ENCODE assay signal across 9 cellular contexts in genomic region chr17:60598001-60598736, GRCh38. TPM values are rescaled to one million over a fixed set of nuclear protein-coding genes. Genes with fewer than 3 reads are reported as not detected.
DNase-seq lines count a peak whose midpoint lies in the region; ATAC-seq and TF ChIP-seq lines count a peak whose summit lies in the region.
"Had no signal": no experiment of that assay in that cellular context is flagged by ENCODE, and none has a peak within 500 bp of the region (broad histone marks: within the 10 kb centered on the region; RNA-seq: fewer than 3 reads in every experiment).

No MANE protein-coding gene starts in this region.

- intact Hi-C loops in CD4-positive, alpha-beta memory T cell (cut with micrococcal nuclease): no loop called here
- intact Hi-C loops in activated CD4-positive, alpha-beta memory T cell treated with anti-CD3 and anti-CD28 coated beads for 36 hours (cut with micrococcal nuclease): no loop called here
- intact Hi-C loops in natural killer cell (cut with micrococcal nuclease): no loop called here
- intact Hi-C loops in sciatic nerve (cut with DNase I): no loop called here

- H3K9me3 ChIP-seq in CD4-positive, alpha-beta memory T cell (ENCODE audit: control insufficient read depth in 1 of 2, low read length in 2 of 2): no peaks in the 10 kb centered on the region

- no peak for TF ChIP-seq CTCF in natural killer cell (IDR thresholded peaks at IDR 0.05)

- peak overlapping the region; percentile 11 to 70 (median 62) for H3K4me3 Mint-ChIP-seq in CD4-positive, alpha-beta memory T cell
- peak overlapping the region; percentile 71 to 96 (median 78) for H3K4me3 Mint-ChIP-seq in IgD-negative memory B cell
- H3K4me3 Mint-ChIP-seq in activated CD4-positive, alpha-beta memory T cell treated with anti-CD3 and anti-CD28 coated beads for 36 hours: peak overlapping the region; percentile 24
- H3K4me3 Mint-ChIP-seq in natural killer cell: peak overlapping the region; percentile 51

- H3K27ac Mint-ChIP-seq in CD4-positive, alpha-beta memory T cell: peak overlapping the region in 6 of 7 donors; percentile 1 to 83 (median 36)
- H3K27ac Mint-ChIP-seq in IgD-negative memory B cell: peak overlapping the region in 2 of 3 donors; percentile 4 to 26
- H3K27ac Mint-ChIP-seq in activated CD4-positive, alpha-beta memory T cell treated with anti-CD3 and anti-CD28 coated beads for 36 hours: no peak overlapping the region
- H3K27ac Mint-ChIP-seq in natural killer cell: peak overlapping the region in 1 of 2 donors; percentile 12

- peaks cover 0 to 2% (median 0%) of the 10 kb centered on the region in 8 donors for H3K9me3 Mint-ChIP-seq in CD4-positive, alpha-beta memory T cell
- H3K9me3 Mint-ChIP-seq in IgD-negative memory B cell (no peaks in the 10 kb centered on the region), natural killer cell (no peaks in the 10 kb centered on the region)
- no peaks in the 10 kb centered on the region for H3K9me3 Mint-ChIP-seq in activated CD4-positive, alpha-beta memory T cell treated with anti-CD3 and anti-CD28 coated beads for 36 hours

- no peak for ATAC-seq in natural killer cell
- no peak for ATAC-seq in HG03159 (IDR thresholded peaks at IDR 0.05; ENCODE audit: unreplicated experiment)
- no peak for ATAC-seq in GM19395 (IDR thresholded peaks at IDR 0.05; ENCODE audit: unreplicated experiment)
- ATAC-seq in GM21515 (IDR thresholded peaks at IDR 0.05; ENCODE audit: unreplicated experiment): no peak
- no peak for ATAC-seq in sciatic nerve

- H3K4me1 Mint-ChIP-seq in CD4-positive, alpha-beta memory T cell: peaks cover 15 to 43% (median 27%) of the 10 kb centered on the region in 4 donors
- H3K4me1 Mint-ChIP-seq in IgD-negative memory B cell (peaks cover 15 to 24% (median 24%) of the 10 kb centered on the region in 3 donors), natural killer cell (peaks cover 33 to 41% of the 10 kb centered on the region in 2 donors)
- H3K4me1 Mint-ChIP-seq in activated CD4-positive, alpha-beta memory T cell treated with anti-CD3 and anti-CD28 coated beads for 36 hours (ENCODE audit: low read depth): peaks cover 22% of the 10 kb centered on the region

- no peak for DNase-seq in CD4-positive, alpha-beta memory T cell
- no peak for DNase-seq in activated CD4-positive, alpha-beta memory T cell treated with anti-CD3 and anti-CD28 coated beads for 36 hours
- DNase-seq in natural killer cell (no peak), sciatic nerve (ENCODE audit: low spot score) (no peak)
- DNase-seq: activated CD4-positive, alpha-beta T cell treated with anti-CD3 and anti-CD28 coated beads, Interleukin-2, amount 50 U/mL, for 4 hours had no signal

- H3K36me3 Mint-ChIP-seq in CD4-positive, alpha-beta memory T cell: peaks cover 0 to 17% of the 10 kb centered on the region in 2 donors
- H3K36me3 Mint-ChIP-seq in IgD-negative memory B cell: peaks cover 2% of the 10 kb centered on the region
- peaks cover 4% of the 10 kb centered on the region for H3K36me3 Mint-ChIP-seq in activated CD4-positive, alpha-beta memory T cell treated with anti-CD3 and anti-CD28 coated beads for 36 hours
- H3K36me3 Mint-ChIP-seq in natural killer cell: no peaks in the 10 kb centered on the region

- POLR2A ChIA-PET in CD4-positive, alpha-beta memory T cell (lab: Charles Lee; ENCODE audit: partially characterized antibody): interaction anchor here (0.8 kb wide), 1 partner anchor 179 kb away, joined by 3 read pairs; no protein-coding TSS in a partner anchor
- POLR2A ChIA-PET in activated CD4-positive, alpha-beta memory T cell treated with anti-CD3 and anti-CD28 coated beads for 36 hours (lab: Charles Lee): interaction anchor here (0.7 to 1.3 kb wide), 2 partner anchors 19 to 27 kb away, joined by 3 to 4 read pairs; no protein-coding TSS in a partner anchor

- H3K27me3 ChIP-seq in CD4-positive, alpha-beta memory T cell (ENCODE audit: insufficient read depth, low read length): no peaks in the 10 kb centered on the region

- H3K4me1 ChIP-seq in CD4-positive, alpha-beta memory T cell (ENCODE audit: insufficient read depth, low read length): peaks cover 21% of the 10 kb centered on the region

- CTCF ChIA-PET in CD4-positive, alpha-beta memory T cell (lab: Charles Lee; ENCODE audit: partially characterized antibody): interaction anchor here (1.0 to 4.1 kb wide), 2 partner anchors 30 to 40 kb away, joined by 3 to 18 read pairs; no protein-coding TSS in a partner anchor
- CTCF ChIA-PET in activated CD4-positive, alpha-beta memory T cell treated with anti-CD3 and anti-CD28 coated beads for 36 hours (lab: Charles Lee): interaction anchor here (0.9 to 2.0 kb wide), 4 partner anchors 29 to 74 kb away, joined by 3 to 12 read pairs (median 4); no protein-coding TSS in a partner anchor

- H3K36me3 ChIP-seq in CD4-positive, alpha-beta memory T cell (ENCODE audit: insufficient read depth, low read length): no peaks in the 10 kb centered on the region

- no peak overlapping the region for H3K27ac ChIP-seq in CD4-positive, alpha-beta memory T cell (ENCODE audit: low read depth, low read length)

- H3K27me3 Mint-ChIP-seq in CD4-positive, alpha-beta memory T cell: no peaks in the 10 kb centered on the region
- H3K27me3 Mint-ChIP-seq in IgD-negative memory B cell (no peaks in the 10 kb centered on the region), natural killer cell (ENCODE audit: low read depth in 2 of 2) (peaks cover 0 to 7% of the 10 kb centered on the region in 2 donors)
- no peaks in the 10 kb centered on the region for H3K27me3 Mint-ChIP-seq in activated CD4-positive, alpha-beta memory T cell treated with anti-CD3 and anti-CD28 coated beads for 36 hours

- no peak overlapping the region for H3K4me3 ChIP-seq in CD4-positive, alpha-beta memory T cell (ENCODE audit: low read length in 2 of 2)

RNA-seq across cellular contexts. Expression of gene PPM1D, which starts 1.8 kb away (rescaled TPM):
- 10 to 100 TPM; 18.9 to 19.4 TPM for total RNA-seq in CD4-positive, alpha-beta memory T cell
- polyA plus RNA-seq in CD4-positive, alpha-beta memory T cell: 10 to 100 TPM in 1 of 2 donors, 1 to 10 TPM in 1; 7.0 to 10.1 TPM
- polyA plus RNA-seq in IgD-negative memory B cell: 13.7 TPM
- 10 to 100 TPM in 1 of 2 experiments, 1 to 10 TPM in 1; 9.4 to 10.9 TPM for total RNA-seq in activated CD4-positive, alpha-beta memory T cell treated with anti-CD3 and anti-CD28 coated beads for 36 hours
- total RNA-seq in natural killer cell (10 to 100 TPM; 22.8 to 31.6 (median 27.9) TPM), sciatic nerve (18.9 TPM)

Comparison
In these comparisons a context has a peak if more than half of its experiments do, and no peak if none do; other contexts are left out.
1. H3K4me3 Mint-ChIP-seq: peak in every context shown above with its lines; median percentile 78 in IgD-negative memory B cell; 62 in CD4-positive, alpha-beta memory T cell; 51 in natural killer cell; 24 in activated CD4-positive, alpha-beta memory T cell treated with anti-CD3 and anti-CD28 coated beads for 36 hours.